ENCODE assay signal across 1 cellular context in the genomic region with DNA sequence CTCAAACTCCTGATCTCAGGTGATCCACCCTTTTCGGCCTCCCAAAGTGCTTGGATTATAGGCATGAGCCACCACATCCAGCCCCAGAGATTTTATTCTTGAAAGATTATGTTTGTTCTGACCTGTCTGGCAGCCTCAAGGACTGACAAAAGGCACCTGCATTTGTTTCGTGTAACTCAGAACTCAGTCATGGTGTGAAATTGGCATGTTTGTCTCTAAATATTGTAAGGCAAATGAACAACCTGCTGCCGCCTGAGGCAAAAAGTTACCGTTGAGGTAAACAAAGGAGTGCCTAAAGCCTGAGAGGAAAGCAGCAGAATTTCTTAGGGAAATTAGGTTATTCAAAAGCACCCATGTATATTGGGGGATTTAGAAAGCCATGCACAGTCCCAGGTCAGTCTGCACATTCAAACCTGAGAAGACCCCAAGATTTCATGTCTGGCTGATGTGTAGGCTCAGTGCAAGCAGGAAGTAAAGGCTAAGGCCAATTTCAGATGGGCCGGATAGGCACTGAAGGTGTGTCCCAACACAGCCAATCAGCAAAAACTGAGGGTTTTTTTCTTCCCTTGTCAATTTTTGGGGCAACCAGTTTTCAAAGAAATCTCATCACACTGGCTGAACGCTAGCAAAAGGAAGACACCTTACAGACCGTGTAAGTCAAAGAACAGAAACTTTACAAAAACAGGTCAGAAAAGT.
TF ChIP-seq lines count a peak whose summit lies in the region.

No MANE protein-coding gene starts in this region.

TF ChIP-seq in IMR-90, 13 proteins besides CTCF, POLR2A, EP300 and RAD21:
- TF ChIP-seq NFE2L2 (IDR thresholded peaks at IDR 0.05; ENCODE audit: low read depth, low read length) (no peak), MAFK (IDR thresholded peaks at IDR 0.05; ENCODE audit: low read depth, low read length) (no peak), SMC3 (IDR thresholded peaks at IDR 0.05; ENCODE audit: low read depth, low read length) (no peak), RCOR1 (IDR thresholded peaks at IDR 0.05; ENCODE audit: insufficient replicate concordance, low read length) (no peak), MAZ (IDR thresholded peaks at IDR 0.05; ENCODE audit: borderline replicate concordance, low read depth, low read length) (no peak), BHLHE40 (IDR thresholded peaks at IDR 0.05; ENCODE audit: low read depth, low read length) (no peak), CHD1 (IDR thresholded peaks at IDR 0.05; ENCODE audit: low read depth, low read length) (no peak), RFX5 (IDR thresholded peaks at IDR 0.05; ENCODE audit: low read depth, low read length) (no peak), CEBPB (IDR thresholded peaks at IDR 0.05; ENCODE audit: low read depth, low read length) (no peak), FOS (IDR thresholded peaks at IDR 0.05; ENCODE audit: low read depth, low read length) (no peak)
- TF ChIP-seq, protein P1, sequence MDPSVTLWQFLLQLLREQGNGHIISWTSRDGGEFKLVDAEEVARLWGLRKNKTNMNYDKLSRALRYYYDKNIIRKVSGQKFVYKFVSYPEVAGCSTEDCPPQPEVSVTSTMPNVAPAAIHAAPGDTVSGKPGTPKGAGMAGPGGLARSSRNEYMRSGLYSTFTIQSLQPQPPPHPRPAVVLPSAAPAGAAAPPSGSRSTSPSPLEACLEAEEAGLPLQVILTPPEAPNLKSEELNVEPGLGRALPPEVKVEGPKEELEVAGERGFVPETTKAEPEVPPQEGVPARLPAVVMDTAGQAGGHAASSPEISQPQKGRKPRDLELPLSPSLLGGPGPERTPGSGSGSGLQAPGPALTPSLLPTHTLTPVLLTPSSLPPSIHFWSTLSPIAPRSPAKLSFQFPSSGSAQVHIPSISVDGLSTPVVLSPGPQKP (IDR thresholded peaks at IDR 0.05; ENCODE audit: borderline replicate concordance, low read depth, low read length) = no peak
